25 cellular contexts compared by ENCODE assay signal in genomic region chr7:100008525-100008924, GRCh38. TPM values are rescaled to one million over a fixed set of nuclear protein-coding genes. Genes with fewer than 3 reads are reported as not detected.
DNase-seq lines count a peak whose midpoint lies in the region; ATAC-seq and TF ChIP-seq lines count a peak whose summit lies in the region.
"Had no signal": no experiment of that assay in that cellular context is flagged by ENCODE, and none has a peak within 500 bp of the region (broad histone marks: within the 10 kb centered on the region; RNA-seq: fewer than 3 reads in every experiment).

No MANE protein-coding gene starts in this region.

- peak; percentile 10 for DNase-seq in NCI-H2029 treated with DMSO at 0.1 percent for 48 hours (lab: John Stamatoyannopoulos, UW)
- DNase-seq in mammary epithelial cell = no peak
- DNase-seq in right lobe of liver = no peak
- no peak for DNase-seq in suprapubic skin (ENCODE audit: low spot score in 2 of 2)
- DNase-seq in thyroid gland = no peak
- no peak for DNase-seq in epidermal melanocyte (ENCODE audit: insufficient read length, low spot score)
- DNase-seq: activated CD8-positive, alpha-beta T cell treated with anti-CD3 and anti-CD28 coated beads for 36 hours; activated naive CD8-positive, alpha-beta T cell treated with anti-CD3 and anti-CD28 coated beads, Interleukin-2, amount 10 ng/mL, durations not matched to agents 7 days and 5 days; activated T-cell treated with anti-CD3 and anti-CD28 coated beads, Interleukin-2, amount 50 U/mL, for 72 hours; DMS153; effector CD4-positive, alpha-beta T cell; hippocampal formation; kidney glomerular epithelial cell; NCI-H1048; NCI-H2171; NCI-H82; pancreas; stimulated activated CD4-positive, alpha-beta T cell treated with anti-CD3 and anti-CD28 coated beads, Interleukin-4, amount 100 ng/mL, for 24 hours; T-cell had no signal

- ATAC-seq in right lobe of liver = peak in 1 of 4 donors; percentile 8
- no peak for ATAC-seq in GM18907 (IDR thresholded peaks at IDR 0.05; ENCODE audit: unreplicated experiment)
- ATAC-seq: activated CD8-positive, alpha-beta T cell treated with anti-CD3 and anti-CD28 coated beads for 36 hours; activated T-cell treated with anti-CD3 and anti-CD28 coated beads, Interleukin-2, amount 50 U/mL, for 72 hours; T-cell; WTC11 had no signal

- no peaks in the 10 kb centered on the region for H3K79me2 ChIP-seq in mammary epithelial cell (ENCODE audit: insufficient read depth, low read length)

- peak overlapping the region; percentile 60 for H2AFZ ChIP-seq in mammary epithelial cell (ENCODE audit: low read depth, low read length)

- dilution Hi-C loops in mammary epithelial cell (cut with HindIII; ENCODE audit: low sequenced_read_pairs) = no loop called here

- no peak overlapping the region for H3K4me3 ChIP-seq in mammary epithelial cell (replicated peaks in 1 of 3; ENCODE audit: insufficient read depth in 1 of 3, low read depth in 2 of 3, low read length in 3 of 3)
- no peak overlapping the region for H3K4me3 ChIP-seq in right lobe of liver
- H3K4me3 ChIP-seq in suprapubic skin = no peak overlapping the region
- no peak overlapping the region for H3K4me3 ChIP-seq in thyroid gland (replicated peaks in 1 of 3)
- H3K4me3 ChIP-seq: pancreas, skin epidermis had no signal

- 9% methylated on average over 10 of the region's 10 CpGs for WGBS in mammary epithelial cell (ENCODE audit: low coverage, missing lambda C conversion rate)
- WGBS in right lobe of liver (ENCODE audit: insufficient coverage, low coverage, low lambda C conversion rate, missing lambda C conversion rate) = 21% methylated on average over 10 of the region's 10 CpGs
- 42% methylated on average over 10 of the region's 10 CpGs for WGBS in suprapubic skin
- 47 to 48% methylated on average over 10 of the region's 10 CpGs for WGBS in thyroid gland, 2 donors

- H4K20me1 ChIP-seq in mammary epithelial cell (ENCODE audit: insufficient read depth, low read length) = no peaks in the 10 kb centered on the region

- CTCF ChIA-PET in mammary epithelial cell (lab: Charles Lee; ENCODE audit: low non-redundant PET) = no interaction called here

- no peaks in the 10 kb centered on the region for H3K9me3 ChIP-seq in mammary epithelial cell (replicated peaks; ENCODE audit: insufficient read depth, low read length)
- H3K9me3 ChIP-seq in right lobe of liver = no peaks in the 10 kb centered on the region
- H3K9me3 ChIP-seq in suprapubic skin = no peaks in the 10 kb centered on the region
- no peaks in the 10 kb centered on the region for H3K9me3 ChIP-seq in thyroid gland
- H3K9me3 ChIP-seq: pancreas had no signal

- H3K36me3 ChIP-seq in mammary epithelial cell (ENCODE audit: insufficient read depth, low read length) (no peaks in the 10 kb centered on the region), right lobe of liver (no peaks in the 10 kb centered on the region), suprapubic skin (no peaks in the 10 kb centered on the region), thyroid gland (no peaks in the 10 kb centered on the region)
- H3K36me3 ChIP-seq: pancreas had no signal

- H3K9ac ChIP-seq in mammary epithelial cell (ENCODE audit: insufficient read depth, low read length) = no peak overlapping the region

- H3K4me1 ChIP-seq in mammary epithelial cell (ENCODE audit: insufficient read depth, low read length) = peaks cover 11% of the 10 kb centered on the region
- H3K4me1 ChIP-seq in right lobe of liver = peaks cover 0 to 65% (median 32%) of the 10 kb centered on the region in 4 donors
- H3K4me1 ChIP-seq in suprapubic skin = peaks cover 27% of the 10 kb centered on the region
- H3K4me1 ChIP-seq in thyroid gland = no peaks in the 10 kb centered on the region

- H3K27ac ChIP-seq in mammary epithelial cell (ENCODE audit: insufficient read depth, low read depth, low read length) (no peak overlapping the region), right lobe of liver (peak overlapping the region in 2 of 3 donors; percentile 4 to 39), suprapubic skin (peak overlapping the region; percentile 59), thyroid gland (no peak overlapping the region)
- H3K27ac ChIP-seq: RWPE1 had no signal

- H3K27me3 ChIP-seq in mammary epithelial cell (ENCODE audit: insufficient read depth, low read length) (no peaks in the 10 kb centered on the region), right lobe of liver (no peaks in the 10 kb centered on the region), suprapubic skin (no peaks in the 10 kb centered on the region), thyroid gland (no peaks in the 10 kb centered on the region)
- H3K27me3 ChIP-seq: pancreas had no signal

- no TSS peak for BruUV-seq in mammary epithelial cell (replicated peaks; lab: Mats Ljungman, UMichigan)

- no peak overlapping the region for H3K4me2 ChIP-seq in mammary epithelial cell (ENCODE audit: insufficient read depth, low read depth, low read length)

- intact Hi-C loops in mammary epithelial cell (cut with micrococcal nuclease) = no loop called here
- intact Hi-C loops in right lobe of liver (cut with DNase I) = no loop called here
- intact Hi-C loops in thyroid gland (cut with DNase I) = no loop called here

- TF ChIP-seq CTCF in mammary epithelial cell (conservative IDR thresholded peaks at IDR 0.05 in 1 of 2, IDR thresholded peaks at IDR 0.05 in 1 of 2; ENCODE audit: extremely low read depth in 1 of 2, insufficient read depth in 1 of 2, low read depth in 1 of 2, low read length in 2 of 2) (no peak), right lobe of liver (IDR thresholded peaks at IDR 0.05) (no peak), suprapubic skin (IDR thresholded peaks at IDR 0.05) (no peak), thyroid gland (IDR thresholded peaks at IDR 0.05) (no peak)

- in situ Hi-C loops in mammary epithelial cell (cut with MboI; ENCODE audit: low sequenced_read_pairs in 2 of 2) = no loop called here

- TF ChIP-seq EP300 in suprapubic skin (IDR thresholded peaks at IDR 0.05) = no peak

- TF ChIP-seq POLR2A in right lobe of liver (IDR thresholded peaks at IDR 0.05) = no peak
- TF ChIP-seq POLR2A in suprapubic skin (IDR thresholded peaks at IDR 0.05) = no peak
- TF ChIP-seq POLR2A in thyroid gland (IDR thresholded peaks at IDR 0.05) = no peak

RNA-seq across cellular contexts. Expression of gene ZKSCAN1, which starts 6.9 kb away (rescaled TPM):
- total RNA-seq in mammary epithelial cell (10 to 100 TPM; 42.7 to 80.8 TPM), right lobe of liver (100 to 1,000 TPM in 2 of 6 experiments, 10 to 100 TPM in 4; 24.5 to 147 (median 80.1) TPM), suprapubic skin (100 to 1,000 TPM in 1 of 4 donors, 10 to 100 TPM in 3; 50.5 to 106 (median 66.4) TPM), thyroid gland (10 to 100 TPM; 34.0 to 41.4 (median 35.3) TPM)
- 15.2 TPM for polyA plus RNA-seq in mammary epithelial cell
- polyA minus RNA-seq in mammary epithelial cell = 72.0 TPM

RNA-seq across cellular contexts. Expression of gene AZGP1, which starts 32.7 kb away (rescaled TPM):
- total RNA-seq in mammary epithelial cell = 1 to 10 TPM in 1 of 2 donors, not detected in 1; 9.3 TPM
- 0.14 TPM for polyA plus RNA-seq in mammary epithelial cell
- not detected for polyA minus RNA-seq in mammary epithelial cell
- total RNA-seq in right lobe of liver = 1,000 to 10,000 TPM in 4 of 6 experiments, 100 to 1,000 TPM in 2; 762 to 2,105 (median 1,328) TPM
- 1,000 to 10,000 TPM in 1 of 4 donors, 100 to 1,000 TPM in 3; 529 to 1,010 (median 610) TPM for total RNA-seq in suprapubic skin
- total RNA-seq in thyroid gland = 1 to 10 TPM in 3 of 4 donors, not detected in 1; 1.6 to 3.5 (median 3.1) TPM
- total RNA-seq: activated CD8-positive, alpha-beta T cell treated with anti-CD3 and anti-CD28 coated beads for 36 hours; activated naive CD8-positive, alpha-beta T cell treated with anti-CD3 and anti-CD28 coated beads, Interleukin-2, amount 10 ng/mL, durations not matched to agents 7 days and 5 days; activated T-cell treated with anti-CD3 and anti-CD28 coated beads, Interleukin-2, amount 50 U/mL, for 72 hours; mononuclear cell had no signal
- polyA plus RNA-seq: IgD-negative memory B cell had no signal

RNA-seq across cellular contexts. Expression of gene ZSCAN21, which starts 41.0 kb away (rescaled TPM):
- 10 to 100 TPM; 10.8 to 15.0 TPM for total RNA-seq in mammary epithelial cell
- polyA plus RNA-seq in mammary epithelial cell = 7.9 TPM
- polyA minus RNA-seq in mammary epithelial cell = 2.7 TPM
- 1 to 10 TPM; 4.3 to 8.1 (median 5.7) TPM for total RNA-seq in right lobe of liver
- total RNA-seq in suprapubic skin = 10 to 100 TPM in 3 of 4 donors, 1 to 10 TPM in 1; 8.9 to 18.5 (median 10.2) TPM
- total RNA-seq in thyroid gland = 10 to 100 TPM; 14.0 to 23.8 (median 19.2) TPM

Comparison
In these comparisons a context has a peak if more than half of its experiments do, and no peak if none do; other contexts are left out.
1. H3K27ac ChIP-seq: peak in right lobe of liver (2 of 3) and suprapubic skin (single experiment); none in mammary epithelial cell (single experiment) and thyroid gland (0 of 3).
2. RNA of gene AZGP1, which starts 32.7 kb away (total RNA-seq): 762 to 2,105 TPM in right lobe of liver and 529 to 1,010 TPM in suprapubic skin; 9.3 TPM in mammary epithelial cell and 1.6 to 3.5 TPM in thyroid gland; every median in the first group is over 10 times any median in the second.